Comparison of ENCODE assay signal across 21 cellular contexts in genomic region chr4:65592089-65592488, GRCh38.
DNase-seq lines count a peak whose midpoint lies in the region; ATAC-seq and TF ChIP-seq lines count a peak whose summit lies in the region.
"Had no signal": no experiment of that assay in that cellular context is flagged by ENCODE, and none has a peak within 500 bp of the region (broad histone marks: within the 10 kb centered on the region; RNA-seq: fewer than 3 reads in every experiment).

No MANE protein-coding gene starts in this region.

- no peak overlapping the region for H3K4me3 Mint-ChIP-seq in natural killer cell
- H3K4me3 Mint-ChIP-seq: CD14-positive monocyte had no signal

- intact Hi-C loops in natural killer cell (cut with micrococcal nuclease), result no loop called here

- no peaks in the 10 kb centered on the region for H3K4me1 Mint-ChIP-seq in natural killer cell
- H3K4me1 Mint-ChIP-seq: CD14-positive monocyte had no signal

- ATAC-seq in natural killer cell (no peak), HG03521 (IDR thresholded peaks at IDR 0.05; ENCODE audit: unreplicated experiment) (no peak), GM21825 (IDR thresholded peaks at IDR 0.05; ENCODE audit: unreplicated experiment) (no peak)

- TF ChIP-seq CTCF in right atrium auricular region (IDR thresholded peaks at IDR 0.05) (no peak), natural killer cell (IDR thresholded peaks at IDR 0.05) (no peak)

- peak overlapping the region; percentile 10; the same call in 1 of the 2 replicates for H3K9ac ChIP-seq in iPS-20b (ENCODE audit: low read depth, low read length)
- H3K9ac ChIP-seq: GM23248 had no signal

- no peaks in the 10 kb centered on the region for H3K27me3 ChIP-seq in iPS-20b (ENCODE audit: insufficient read depth, low read length)
- H3K27me3 ChIP-seq in neuron (ENCODE audit: insufficient read depth, low read length), result no peaks in the 10 kb centered on the region
- no peaks in the 10 kb centered on the region for H3K27me3 ChIP-seq in right atrium auricular region

- peaks cover 39% of the 10 kb centered on the region; the same call in 1 of the 2 replicates for H3K4me1 ChIP-seq in iPS-20b (ENCODE audit: insufficient read depth, low read length)
- H3K4me1 ChIP-seq in neuron (ENCODE audit: insufficient read depth, low read length), result peaks cover 43% of the 10 kb centered on the region
- H3K4me1 ChIP-seq in right atrium auricular region, result no peaks in the 10 kb centered on the region

- H3K9me3 ChIP-seq in iPS-20b (ENCODE audit: insufficient read depth, low read depth, low read length) (no peaks in the 10 kb centered on the region), neuron (ENCODE audit: low read length) (no peaks in the 10 kb centered on the region), right atrium auricular region (no peaks in the 10 kb centered on the region)

- H3K36me3 Mint-ChIP-seq in natural killer cell, result no peaks in the 10 kb centered on the region
- H3K36me3 Mint-ChIP-seq: CD14-positive monocyte had no signal

- H3K36me3 ChIP-seq in iPS-20b (ENCODE audit: insufficient read depth, low read depth, low read length) (no peaks in the 10 kb centered on the region), neuron (ENCODE audit: insufficient read depth, low read length) (no peaks in the 10 kb centered on the region), right atrium auricular region (no peaks in the 10 kb centered on the region)

- H3K27me3 Mint-ChIP-seq in natural killer cell (ENCODE audit: low read depth in 2 of 2), result no peaks in the 10 kb centered on the region

- DNase-seq in ELR (ENCODE audit: low read depth) (peak; percentile 7), NCI-H69 (lab: John Stamatoyannopoulos, UW) (peak; percentile 66), right atrium auricular region (ENCODE audit: low spot score) (no peak), natural killer cell (no peak)
- DNase-seq: AML-193; GDM1; GM23248; MM.1S; NCI-H1092; NCI-H1436 treated with DMSO at 0.1 percent for 48 hours; NCI-H2029 treated with DMSO at 0.1 percent for 48 hours; NCI-H2171; NCI-H748 treated with DMSO at 0.1 percent for 48 hours; NK-92 treated with Interleukin-12 subunit alpha and Interleukin-12 subunit beta, amount 100 ng/mL, for 24 hours; Right ventricle myocardium superior had no signal

- no peak overlapping the region for H3K4me3 ChIP-seq in iPS-20b (ENCODE audit: low read length)
- no peak overlapping the region for H3K4me3 ChIP-seq in neuron (ENCODE audit: low read length)
- H3K4me3 ChIP-seq in right atrium auricular region, result no peak overlapping the region
- H3K4me3 ChIP-seq: GM23248 had no signal

- H3K9me3 Mint-ChIP-seq in natural killer cell, result peaks cover 5 to 7% of the 10 kb centered on the region in 2 donors

- peak overlapping the region; percentile 10 for H2AFZ ChIP-seq in neuron (ENCODE audit: low read depth, low read length)
- H2AFZ ChIP-seq: GM23248 had no signal

- H3K27ac Mint-ChIP-seq in natural killer cell, result no peak overlapping the region
- H3K27ac Mint-ChIP-seq: CD14-positive monocyte had no signal

- H3K27ac ChIP-seq in iPS-20b (ENCODE audit: low read length), result no peak overlapping the region
- no peak overlapping the region for H3K27ac ChIP-seq in right atrium auricular region
- H3K27ac ChIP-seq: 22Rv1, GM23248 had no signal

Comparison
In these comparisons a context has a peak if more than half of its experiments do, and no peak if none do; other contexts are left out.
1. DNase-seq: peak in ELR (single experiment) and NCI-H69 (single experiment); none in right atrium auricular region (single experiment) and natural killer cell (single experiment).